ENCODE assay signal across 21 cellular contexts in genomic region chr1:235351441-235351840, GRCh38.
"Had no signal": no experiment of that assay in that cellular context is flagged by ENCODE, and none has a peak within 500 bp of the region (broad histone marks: within the 10 kb centered on the region; RNA-seq: fewer than 3 reads in every experiment).

No MANE protein-coding gene starts in this region.

- H3K9me3 ChIP-seq: left lung, lower lobe of right lung, ovary, suprapubic skin, thoracic aorta, tibial artery, upper lobe of right lung had no signal

- DNase-seq: hypothalamus; immature natural killer cell; kidney; left colon; left lung; lower lobe of right lung; mesendoderm; naive B cell; ovary; right cardiac atrium; stimulated activated CD4-positive, alpha-beta T cell treated with anti-CD3 and anti-CD28 coated beads, Interleukin-12 subunit alpha, Interleukin-12 subunit beta, amount 100 ng/mL, for 4 hours; stimulated activated CD4-positive, alpha-beta T cell treated with anti-CD3 and anti-CD28 coated beads, Interleukin-15, amount 100 ng/mL, for 24 hours; stimulated activated CD4-positive, alpha-beta T cell treated with anti-CD3 and anti-CD28 coated beads, Interleukin-2, amount 100 ng/mL, for 24 hours; stimulated activated CD4-positive, alpha-beta T cell treated with anti-CD3 and anti-CD28 coated beads, Interleukin-4, amount 100 ng/mL, for 24 hours; stimulated activated naive CD4-positive, alpha-beta T cell; tibial artery; trophoblast cell; upper lobe of right lung had no signal

- H3K27ac ChIP-seq: left lung, lower lobe of right lung, ovary, skin epidermis, suprapubic skin, thoracic aorta, tibial artery, upper lobe of right lung had no signal

- H3K27me3 ChIP-seq: left lung, ovary, suprapubic skin, tibial artery, upper lobe of right lung had no signal

- H3K36me3 ChIP-seq: lower lobe of right lung, ovary, suprapubic skin, thoracic aorta, upper lobe of right lung had no signal

- H3K4me1 ChIP-seq: left lung, lower lobe of right lung, suprapubic skin, tibial artery, upper lobe of right lung had no signal

- H3K4me3 ChIP-seq: left lung, lower lobe of right lung, ovary, skin epidermis, suprapubic skin, thoracic aorta, tibial artery, upper lobe of right lung had no signal
